1 cellular context compared by ENCODE assay signal in the genomic region with DNA sequence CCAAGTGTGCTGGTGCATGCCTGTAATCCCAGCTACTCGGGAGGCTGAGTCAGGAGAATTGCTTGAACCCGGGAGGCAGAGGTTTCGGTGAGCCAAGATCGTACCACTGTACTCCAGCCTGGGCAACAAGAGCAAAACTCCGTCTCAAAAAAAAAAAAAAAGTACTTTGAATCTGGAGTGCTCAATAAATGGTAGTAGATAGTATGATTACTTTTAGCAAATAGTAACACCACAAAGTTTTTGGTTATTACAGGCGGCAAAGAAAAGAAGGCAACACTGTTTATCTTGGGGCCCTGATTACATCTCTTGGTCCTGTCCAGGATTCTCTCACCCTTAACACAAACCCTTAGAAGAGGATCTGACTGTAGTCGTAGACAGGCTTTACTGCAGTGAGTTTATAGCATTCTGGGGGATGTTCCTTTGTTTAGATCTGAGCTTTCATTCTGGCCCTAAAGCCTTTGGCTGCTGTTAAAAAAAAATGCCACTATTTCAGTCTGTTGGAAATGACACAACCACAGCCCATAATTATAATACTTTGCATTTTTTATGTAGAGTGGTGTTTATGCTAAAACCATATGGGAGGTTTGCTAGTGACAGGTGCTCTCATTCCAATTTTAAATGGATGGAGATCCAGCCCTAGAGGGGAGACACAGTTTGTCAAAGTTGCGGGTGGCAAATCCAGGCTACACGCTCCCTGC.
TF ChIP-seq lines count a peak whose summit lies in the region.

No MANE protein-coding gene starts in this region.

TF ChIP-seq in HepG2, 621 proteins besides CTCF, POLR2A, EP300 and RAD21 (continued from another document):
- TF ChIP-seq PATZ1 (CRISPR knock-in tag; IDR thresholded peaks at IDR 0.05) (no peak), HMGXB4 (CRISPR knock-in tag; IDR thresholded peaks at IDR 0.05; ENCODE audit: borderline replicate concordance in 1 of 2, low read depth in 1 of 2) (no peak), SNAI1 (CRISPR knock-in tag; IDR thresholded peaks at IDR 0.05; ENCODE audit: borderline replicate concordance) (no peak), SNAPC5 (CRISPR knock-in tag; IDR thresholded peaks at IDR 0.05; ENCODE audit: borderline replicate concordance) (no peak), ZNF724P (CRISPR knock-in tag; IDR thresholded peaks at IDR 0.05; ENCODE audit: borderline replicate concordance) (no peak), RCOR2 (CRISPR knock-in tag; IDR thresholded peaks at IDR 0.05) (no peak), RFX1 (IDR thresholded peaks at IDR 0.05) (no peak), TFDP2 (CRISPR knock-in tag; IDR thresholded peaks at IDR 0.05) (no peak), ZSCAN29 (CRISPR knock-in tag; conservative IDR thresholded peaks at IDR 0.05) (no peak), IRX3 (CRISPR knock-in tag; IDR thresholded peaks at IDR 0.05; ENCODE audit: borderline replicate concordance, low read depth) (no peak), GMEB2 (CRISPR knock-in tag; IDR thresholded peaks at IDR 0.05; ENCODE audit: low read depth) (no peak), GATA4 (IDR thresholded peaks at IDR 0.05; ENCODE audit: borderline replicate concordance, low read depth) (no peak)
